Comparison of ENCODE assay signal across 8 cellular contexts in genomic region chr10:34303022-34303421, GRCh38.
"Had no signal": no experiment of that assay in that cellular context is flagged by ENCODE, and none has a peak within 500 bp of the region (broad histone marks: within the 10 kb centered on the region; RNA-seq: fewer than 3 reads in every experiment).

No MANE protein-coding gene starts in this region.

- H3K36me3 ChIP-seq: HAP-1 had no signal

- H3K4me3 ChIP-seq: HAP-1 had no signal

- ATAC-seq: HCT116, HepG2 had no signal

- DNase-seq: GOT3, H7, HFFc6, KG1 had no signal

- H3K27ac ChIP-seq: HL-60 had no signal

- H3K4me1 ChIP-seq: HAP-1 had no signal

- FAIRE-seq: HepG2 had no signal

- H3K9me3 ChIP-seq: HAP-1 had no signal
